Comparison of ENCODE assay signal across 19 cellular contexts in genomic region chrX:42832764-42833549, GRCh38. TPM values are rescaled to one million over a fixed set of nuclear protein-coding genes. Genes with fewer than 3 reads are reported as not detected.
A peak's percentile ranks its signal among the peaks of the same experiment; 100 is the strongest.
DNase-seq lines count a peak whose midpoint lies in the region; ATAC-seq and TF ChIP-seq lines count a peak whose summit lies in the region.
"Had no signal": no experiment of that assay in that cellular context is flagged by ENCODE, and none has a peak within 500 bp of the region (broad histone marks: within the 10 kb centered on the region; RNA-seq: fewer than 3 reads in every experiment).

No MANE protein-coding gene starts in this region.

- H3K36me3 Mint-ChIP-seq in mesothelial cell of epicardium: no peaks in the 10 kb centered on the region
- no peaks in the 10 kb centered on the region for H3K36me3 Mint-ChIP-seq in type B pancreatic cell

- peaks cover 7% of the 10 kb centered on the region for H3K4me1 ChIP-seq in RWPE2 (ENCODE audit: insufficient read depth, poor library complexity, severe bottlenecking)
- H3K4me1 ChIP-seq: BLaER1 had no signal

- ATAC-seq in RWPE2 (ENCODE audit: low read depth) (no peak), HG03432 (IDR thresholded peaks at IDR 0.05; ENCODE audit: unreplicated experiment) (no peak), HG02763 (IDR thresholded peaks at IDR 0.05; ENCODE audit: unreplicated experiment) (no peak)
- ATAC-seq: HepG2 had no signal

- H3K4me3 ChIP-seq in RWPE2 (ENCODE audit: severe bottlenecking): no peak overlapping the region
- H3K4me3 ChIP-seq: BLaER1 had no signal

- H3K4me1 Mint-ChIP-seq in mesothelial cell of epicardium (peaks cover 22% of the 10 kb centered on the region), type B pancreatic cell (ENCODE audit: unreplicated experiment) (peaks cover 3% of the 10 kb centered on the region)

- no peaks in the 10 kb centered on the region for H3K27me3 ChIP-seq in RWPE2 (ENCODE audit: insufficient read depth, poor library complexity, severe bottlenecking)

- no peaks in the 10 kb centered on the region for H3K36me3 ChIP-seq in RWPE2 (ENCODE audit: low read depth)
- H3K36me3 ChIP-seq: BLaER1 had no signal

- H3K27ac ChIP-seq in RWPE2 (ENCODE audit: poor library complexity, severe bottlenecking) (peak overlapping the region; percentile 52), epithelial cell of prostate (peak overlapping the region; percentile 75)
- H3K27ac ChIP-seq: BLaER1 had no signal

- no peaks in the 10 kb centered on the region for H3K9me3 ChIP-seq in RWPE2 (ENCODE audit: severe bottlenecking)

- H3K27me3 Mint-ChIP-seq in mesothelial cell of epicardium (ENCODE audit: low read depth) (no peaks in the 10 kb centered on the region), type B pancreatic cell (no peaks in the 10 kb centered on the region)

- H3K27ac Mint-ChIP-seq in mesothelial cell of epicardium (peak overlapping the region; percentile 91), type B pancreatic cell (peak overlapping the region; percentile 70)
- H3K27ac Mint-ChIP-seq: HFFc6 had no signal

- H3K4me3 Mint-ChIP-seq in mesothelial cell of epicardium (no peak overlapping the region), type B pancreatic cell (no peak overlapping the region)
- H3K4me3 Mint-ChIP-seq: HFFc6 had no signal

- TF ChIP-seq CTCF in RWPE2 (IDR thresholded peaks at IDR 0.05; ENCODE audit: poor library complexity, severe bottlenecking) (no peak), mesothelial cell of epicardium (IDR thresholded peaks at IDR 0.05; ENCODE audit: unreplicated experiment) (no peak), type B pancreatic cell (conservative IDR thresholded peaks at IDR 0.05) (no peak)

- DNase-seq in RWPE2 (ENCODE audit: low spot score) (no peak), epithelial cell of prostate (ENCODE audit: low read depth, low spot score) (no peak), mesothelial cell of epicardium (ENCODE audit: low spot score in 2 of 2, unreplicated experiment in 2 of 2) (no peak), type B pancreatic cell (ENCODE audit: extremely low spot score, unreplicated experiment) (no peak), GDM1 (lab: John Stamatoyannopoulos, UW) (no peak)
- DNase-seq: HFFc6, Karpas-422, NCI-H1417, NCI-H2029, NCI-H524, RPMI8226 had no signal

- H3K9me3 Mint-ChIP-seq in mesothelial cell of epicardium (peaks cover 9% of the 10 kb centered on the region), type B pancreatic cell (no peaks in the 10 kb centered on the region)

RNA-seq across cellular contexts. Expression of gene PPP1R2C, which starts 55.0 kb away (rescaled TPM):
- total RNA-seq in mesothelial cell of epicardium: not detected in 3 replicates
- total RNA-seq in type B pancreatic cell (ENCODE audit: low replicate concordance): not detected in 2 replicates
- total RNA-seq: Daoy, H4, HepG2, HFFc6, OCI-LY7, SK-MEL-5 had no signal
